Comparison of ENCODE assay signal across 36 cellular contexts in the genomic region with DNA sequence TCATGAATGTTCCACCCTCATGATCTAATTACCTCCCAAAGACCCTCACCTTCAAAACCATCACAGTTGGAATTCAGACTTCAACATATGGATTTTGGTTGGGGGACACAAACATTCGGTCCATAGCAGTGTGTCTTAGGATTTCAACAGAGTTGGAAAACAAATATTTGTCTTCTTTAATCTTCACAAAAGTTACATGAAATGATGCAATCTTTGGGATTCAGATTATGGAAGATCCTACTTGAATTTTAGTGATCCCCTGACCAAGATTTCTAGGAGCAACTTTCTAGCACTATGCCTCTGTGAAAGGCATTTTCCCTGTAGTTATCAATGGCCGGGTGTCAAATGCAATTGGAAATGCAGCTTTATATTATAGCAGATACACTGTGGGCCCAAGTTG.
"Had no signal": no experiment of that assay in that cellular context is flagged by ENCODE, and none has a peak within 500 bp of the region (broad histone marks: within the 10 kb centered on the region; RNA-seq: fewer than 3 reads in every experiment).

No MANE protein-coding gene starts in this region.

- H3K36me3 ChIP-seq: ascending aorta, cardiac muscle cell, WERI-Rb-1 had no signal

- H3K36me3 Mint-ChIP-seq: activated naive CD4-positive, alpha-beta T cell treated with anti-CD3 and anti-CD28 coated beads, Interleukin-2, amount 10 ng/mL, durations not matched to agents 7 days and 5 days; WTC11 had no signal

- H3K4me1 Mint-ChIP-seq: activated CD4-positive, alpha-beta memory T cell treated with anti-CD3 and anti-CD28 coated beads, Interleukin-2, amount 10 ng/mL, durations not matched to agents 7 days and 5 days; activated CD4-positive, alpha-beta T cell treated with anti-CD3 and anti-CD28 coated beads for 36 hours; activated CD4-positive, alpha-beta T cell treated with anti-CD3 and anti-CD28 coated beads, Interleukin-2, amount 10 ng/mL, durations not matched to agents 7 days and 5 days; activated CD8-positive, alpha-beta memory T cell treated with anti-CD3 and anti-CD28 coated beads, Interleukin-2, amount 10 ng/mL, durations not matched to agents 7 days and 5 days; activated naive CD4-positive, alpha-beta T cell treated with anti-CD3 and anti-CD28 coated beads, Interleukin-2, amount 10 ng/mL, durations not matched to agents 7 days and 5 days; activated naive CD4-positive, alpha-beta T cell treated with anti-CD3 and anti-CD28 coated beads, Interleukin-2, amount 50 U/mL, for 24 hours; activated naive CD8-positive, alpha-beta T cell treated with anti-CD3 and anti-CD28 coated beads, Interleukin-2, amount 10 ng/mL, durations not matched to agents 7 days and 5 days; activated naive CD8-positive, alpha-beta T cell treated with anti-CD3 and anti-CD28 coated beads, Interleukin-2, amount 50 U/mL, for 24 hours; brain had no signal

- H3K4me3 ChIP-seq: ascending aorta, cardiac muscle cell had no signal

- ATAC-seq: activated CD4-positive, alpha-beta T cell treated with anti-CD3 and anti-CD28 coated beads for 36 hours; activated CD4-positive, CD25-positive, alpha-beta regulatory T cell treated with anti-CD3 and anti-CD28 coated beads, Interleukin-2, amount 50 U/mL, for 24 hours; activated CD8-positive, alpha-beta memory T cell treated with anti-CD3 and anti-CD28 coated beads, Interleukin-2, amount 10 ng/mL, durations not matched to agents 7 days and 5 days; activated CD8-positive, alpha-beta T cell treated with anti-CD3 and anti-CD28 coated beads, Interleukin-2, amount 10 ng/mL, durations not matched to agents 7 days and 5 days; activated naive CD8-positive, alpha-beta T cell treated with anti-CD3 and anti-CD28 coated beads, Interleukin-2, amount 50 U/mL, for 24 hours; WTC11 had no signal

- H3K27me3 ChIP-seq: ascending aorta, cardiac muscle cell had no signal

- DNase-seq: activated CD4-positive, alpha-beta memory T cell treated with anti-CD3 and anti-CD28 coated beads, Interleukin-2, amount 10 ng/mL, durations not matched to agents 7 days and 5 days; activated CD4-positive, alpha-beta T cell treated with anti-CD3 and anti-CD28 coated beads for 1 hour; activated CD4-positive, alpha-beta T cell treated with anti-CD3 and anti-CD28 coated beads for 36 hours; activated CD4-positive, alpha-beta T cell treated with anti-CD3 and anti-CD28 coated beads for 48 hours; activated CD4-positive, alpha-beta T cell treated with anti-CD3 and anti-CD28 coated beads, Interleukin-2, amount 10 ng/mL, durations not matched to agents 7 days and 5 days; activated CD4-positive, alpha-beta T cell treated with anti-CD3 and anti-CD28 coated beads, Interleukin-2, amount 50 U/mL, for 48 hours; activated CD4-positive, CD25-positive, alpha-beta regulatory T cell; activated CD8-positive, alpha-beta memory T cell treated with anti-CD3 and anti-CD28 coated beads for 24 hours; activated CD8-positive, alpha-beta memory T cell treated with anti-CD3 and anti-CD28 coated beads, Interleukin-2, amount 10 ng/mL, durations not matched to agents 7 days and 5 days; activated CD8-positive, alpha-beta memory T cell treated with anti-CD3 and anti-CD28 coated beads, Interleukin-2, amount 50 U/mL, for 48 hours; activated CD8-positive, alpha-beta T cell treated with anti-CD3 and anti-CD28 coated beads, Interleukin-2, amount 10 ng/mL, durations not matched to agents 7 days and 5 days; activated effector memory CD4-positive, alpha-beta T cell treated with Interleukin-2 at 50 U/mL for 16 hours; activated gamma-delta T cell; activated naive CD4-positive, alpha-beta T cell treated with anti-CD3 and anti-CD28 coated beads, Interleukin-2, amount 10 ng/mL, durations not matched to agents 7 days and 5 days; activated naive CD4-positive, alpha-beta T cell treated with Interleukin-2 at 50 U/mL for 16 hours; activated naive CD8-positive, alpha-beta T cell treated with anti-CD3 and anti-CD28 coated beads, Interleukin-2, amount 10 ng/mL, durations not matched to agents 7 days and 5 days; activated naive CD8-positive, alpha-beta T cell treated with anti-CD3 and anti-CD28 coated beads, Interleukin-2, amount 50 U/mL, for 24 hours; activated T-cell treated with anti-CD3 and anti-CD28 coated beads, Interleukin-2, amount 50 U/mL, for 24 hours; activated T-cell treated with anti-CD3 and anti-CD28 coated beads, Interleukin-2, amount 50 U/mL, for 48 hours; amygdala; anterior cingulate cortex; central memory CD4-positive, alpha-beta T cell; T-helper 1 cell; T-helper 2 cell; T-helper 9 cell; WERI-Rb-1 had no signal

- H3K9me3 ChIP-seq: ascending aorta had no signal

- H3K27ac ChIP-seq: ascending aorta, cardiac muscle cell, WERI-Rb-1 had no signal

- H3K4me3 Mint-ChIP-seq: activated CD4-positive, alpha-beta memory T cell treated with anti-CD3 and anti-CD28 coated beads, Interleukin-2, amount 10 ng/mL, durations not matched to agents 7 days and 5 days; activated CD4-positive, alpha-beta T cell treated with anti-CD3 and anti-CD28 coated beads for 36 hours; activated CD4-positive, alpha-beta T cell treated with anti-CD3 and anti-CD28 coated beads, Interleukin-2, amount 10 ng/mL, durations not matched to agents 7 days and 5 days; activated CD8-positive, alpha-beta memory T cell treated with anti-CD3 and anti-CD28 coated beads, Interleukin-2, amount 10 ng/mL, durations not matched to agents 7 days and 5 days; activated CD8-positive, alpha-beta T cell treated with anti-CD3 and anti-CD28 coated beads, Interleukin-2, amount 10 ng/mL, durations not matched to agents 7 days and 5 days; activated naive CD4-positive, alpha-beta T cell treated with anti-CD3 and anti-CD28 coated beads, Interleukin-2, amount 10 ng/mL, durations not matched to agents 7 days and 5 days; activated naive CD4-positive, alpha-beta T cell treated with anti-CD3 and anti-CD28 coated beads, Interleukin-2, amount 50 U/mL, for 24 hours; activated naive CD8-positive, alpha-beta T cell; activated naive CD8-positive, alpha-beta T cell treated with anti-CD3 and anti-CD28 coated beads, Interleukin-2, amount 10 ng/mL, durations not matched to agents 7 days and 5 days; activated naive CD8-positive, alpha-beta T cell treated with anti-CD3 and anti-CD28 coated beads, Interleukin-2, amount 50 U/mL, for 24 hours; activated T-cell treated with anti-CD3 and anti-CD28 coated beads, Interleukin-2, amount 50 U/mL, for 24 hours; brain; T-helper 1 cell treated with Interleukin-12 subunit alpha and Interleukin-12 subunit beta and Interleukin-4 antibody, amounts not matched to agents 30 μg/mL and 1 μg/mL, for 36 hours; T-helper 2 cell treated with Interferon-gamma antibody and Interleukin-4, amounts not matched to agents 5 μg/mL and 100 μg/mL, for 36 hours; WTC11 had no signal

- H3K9me3 Mint-ChIP-seq: activated CD4-positive, alpha-beta memory T cell treated with anti-CD3 and anti-CD28 coated beads, Interleukin-2, amount 10 ng/mL, durations not matched to agents 7 days and 5 days; activated CD4-positive, alpha-beta T cell treated with anti-CD3 and anti-CD28 coated beads, Interleukin-2, amount 10 ng/mL, durations not matched to agents 7 days and 5 days; activated naive CD4-positive, alpha-beta T cell treated with anti-CD3 and anti-CD28 coated beads, Interleukin-2, amount 10 ng/mL, durations not matched to agents 7 days and 5 days; activated naive CD4-positive, alpha-beta T cell treated with anti-CD3 and anti-CD28 coated beads, Interleukin-2, amount 50 U/mL, for 24 hours; activated naive CD8-positive, alpha-beta T cell treated with anti-CD3 and anti-CD28 coated beads, Interleukin-2, amount 10 ng/mL, durations not matched to agents 7 days and 5 days; activated naive CD8-positive, alpha-beta T cell treated with anti-CD3 and anti-CD28 coated beads, Interleukin-2, amount 50 U/mL, for 24 hours; activated T-cell treated with anti-CD3 and anti-CD28 coated beads, Interleukin-2, amount 50 U/mL, for 24 hours; activated T-helper 2 cell treated with anti-CD3 and anti-CD28 coated beads, Interferon-gamma antibody, Interleukin-2, Interleukin-4, amounts not matched to agents 10 μg/mL and 5 μg/mL and 100 μg/mL, durations not matched to agents 14 hours and 24 hours and 36 hours; T-helper 1 cell treated with Interleukin-12 subunit alpha and Interleukin-12 subunit beta and Interleukin-4 antibody, amounts not matched to agents 30 μg/mL and 1 μg/mL, for 36 hours; T-helper 2 cell treated with Interferon-gamma antibody and Interleukin-4, amounts not matched to agents 5 μg/mL and 100 μg/mL, for 36 hours had no signal

- H3K27ac Mint-ChIP-seq: activated CD4-positive, alpha-beta memory T cell treated with anti-CD3 and anti-CD28 coated beads, Interleukin-2, amount 10 ng/mL, durations not matched to agents 7 days and 5 days; activated CD4-positive, alpha-beta T cell treated with anti-CD3 and anti-CD28 coated beads for 36 hours; activated CD4-positive, alpha-beta T cell treated with anti-CD3 and anti-CD28 coated beads, Interleukin-2, amount 10 ng/mL, durations not matched to agents 7 days and 5 days; activated CD8-positive, alpha-beta memory T cell treated with anti-CD3 and anti-CD28 coated beads, Interleukin-2, amount 10 ng/mL, durations not matched to agents 7 days and 5 days; activated CD8-positive, alpha-beta T cell treated with anti-CD3 and anti-CD28 coated beads, Interleukin-2, amount 10 ng/mL, durations not matched to agents 7 days and 5 days; activated naive CD4-positive, alpha-beta T cell treated with anti-CD3 and anti-CD28 coated beads, Interleukin-2, amount 10 ng/mL, durations not matched to agents 7 days and 5 days; activated naive CD4-positive, alpha-beta T cell treated with anti-CD3 and anti-CD28 coated beads, Interleukin-2, amount 50 U/mL, for 24 hours; activated naive CD8-positive, alpha-beta T cell; activated naive CD8-positive, alpha-beta T cell treated with anti-CD3 and anti-CD28 coated beads, Interleukin-2, amount 10 ng/mL, durations not matched to agents 7 days and 5 days; activated naive CD8-positive, alpha-beta T cell treated with anti-CD3 and anti-CD28 coated beads, Interleukin-2, amount 50 U/mL, for 24 hours; activated T-cell treated with anti-CD3 and anti-CD28 coated beads, Interleukin-2, amount 50 U/mL, for 24 hours; activated T-helper 2 cell treated with anti-CD3 and anti-CD28 coated beads, Interferon-gamma antibody, Interleukin-2, Interleukin-4, amounts not matched to agents 10 μg/mL and 5 μg/mL and 100 μg/mL, durations not matched to agents 14 hours and 24 hours and 36 hours; brain; T-helper 1 cell treated with Interleukin-12 subunit alpha and Interleukin-12 subunit beta and Interleukin-4 antibody, amounts not matched to agents 30 μg/mL and 1 μg/mL, for 36 hours; T-helper 2 cell treated with Interferon-gamma antibody and Interleukin-4, amounts not matched to agents 5 μg/mL and 100 μg/mL, for 36 hours; WTC11 had no signal

- H3K4me1 ChIP-seq: ascending aorta had no signal

- H3K27me3 Mint-ChIP-seq: activated CD4-positive, alpha-beta memory T cell treated with anti-CD3 and anti-CD28 coated beads, Interleukin-2, amount 10 ng/mL, durations not matched to agents 7 days and 5 days; activated CD4-positive, alpha-beta T cell treated with anti-CD3 and anti-CD28 coated beads for 36 hours; activated CD4-positive, alpha-beta T cell treated with anti-CD3 and anti-CD28 coated beads, Interleukin-2, amount 10 ng/mL, durations not matched to agents 7 days and 5 days; activated CD8-positive, alpha-beta memory T cell treated with anti-CD3 and anti-CD28 coated beads, Interleukin-2, amount 10 ng/mL, durations not matched to agents 7 days and 5 days; activated naive CD4-positive, alpha-beta T cell treated with anti-CD3 and anti-CD28 coated beads, Interleukin-2, amount 10 ng/mL, durations not matched to agents 7 days and 5 days; activated naive CD4-positive, alpha-beta T cell treated with anti-CD3 and anti-CD28 coated beads, Interleukin-2, amount 50 U/mL, for 24 hours; activated naive CD8-positive, alpha-beta T cell; activated naive CD8-positive, alpha-beta T cell treated with anti-CD3 and anti-CD28 coated beads, Interleukin-2, amount 10 ng/mL, durations not matched to agents 7 days and 5 days; activated naive CD8-positive, alpha-beta T cell treated with anti-CD3 and anti-CD28 coated beads, Interleukin-2, amount 50 U/mL, for 24 hours; activated T-cell treated with anti-CD3 and anti-CD28 coated beads, Interleukin-2, amount 50 U/mL, for 24 hours; brain had no signal
